15 cellular contexts compared by ENCODE assay signal in genomic region chr3:53820756-53821580, GRCh38. TPM values are rescaled to one million over a fixed set of nuclear protein-coding genes. Genes with fewer than 3 reads are reported as not detected.
DNase-seq lines count a peak whose midpoint lies in the region; ATAC-seq and TF ChIP-seq lines count a peak whose summit lies in the region.
"Had no signal": no experiment of that assay in that cellular context is flagged by ENCODE, and none has a peak within 500 bp of the region (broad histone marks: within the 10 kb centered on the region; RNA-seq: fewer than 3 reads in every experiment).

No MANE protein-coding gene starts in this region.

- H3K27me3 ChIP-seq in cardiac muscle cell (no peaks in the 10 kb centered on the region), right cardiac atrium (ENCODE audit: control insufficient read depth, insufficient read depth) (no peaks in the 10 kb centered on the region), gastrocnemius medialis (no peaks in the 10 kb centered on the region), upper lobe of right lung (no peaks in the 10 kb centered on the region)
- H3K27me3 ChIP-seq: MG63 had no signal

- no peak for ATAC-seq in right cardiac atrium
- ATAC-seq in left lobe of liver, result no peak
- peak; percentile 45 to 73 for ATAC-seq in gastrocnemius medialis
- ATAC-seq in upper lobe of right lung, result no peak
- ATAC-seq in HG02973 (IDR thresholded peaks at IDR 0.05; ENCODE audit: unreplicated experiment), result no peak
- ATAC-seq in HG03469 (IDR thresholded peaks at IDR 0.05; ENCODE audit: unreplicated experiment), result no peak

- in situ Hi-C loops in gastrocnemius medialis (cut with MboI; ENCODE audit: low sequenced_read_pairs in 4 of 4), result no loop called here

- 74% methylated on average over 21 of the region's 21 CpGs for WGBS in right cardiac atrium

- H3K4me1 ChIP-seq in cardiac muscle cell (ENCODE audit: low read depth), result no peaks in the 10 kb centered on the region
- peaks cover 2% of the 10 kb centered on the region for H3K4me1 ChIP-seq in right cardiac atrium (ENCODE audit: control insufficient read depth, insufficient read depth, low read length)
- peaks cover 14 to 19% of the 10 kb centered on the region in 2 donors for H3K4me1 ChIP-seq in gastrocnemius medialis
- no peaks in the 10 kb centered on the region for H3K4me1 ChIP-seq in upper lobe of right lung
- H3K4me1 ChIP-seq: A549 had no signal

- peak overlapping the region; percentile 73 for H3K27ac ChIP-seq in cardiac muscle cell
- no peak overlapping the region for H3K27ac ChIP-seq in right cardiac atrium (ENCODE audit: low read length)
- peak overlapping the region; percentile 52 to 76 (median 62) for H3K27ac ChIP-seq in gastrocnemius medialis
- no peak overlapping the region for H3K27ac ChIP-seq in upper lobe of right lung
- H3K27ac ChIP-seq: A549 had no signal

- H3K4me3 ChIP-seq in cardiac muscle cell, result no peak overlapping the region
- H3K4me3 ChIP-seq in right cardiac atrium (ENCODE audit: low read length), result no peak overlapping the region
- no peak overlapping the region for H3K4me3 ChIP-seq in gastrocnemius medialis
- no peak overlapping the region for H3K4me3 ChIP-seq in upper lobe of right lung
- H3K4me3 ChIP-seq: A549, MG63 had no signal

- H3K36me3 ChIP-seq in cardiac muscle cell (peaks cover 11% of the 10 kb centered on the region), gastrocnemius medialis (no peaks in the 10 kb centered on the region), upper lobe of right lung (peaks cover 17% of the 10 kb centered on the region)
- H3K36me3 ChIP-seq: MG63 had no signal

- TF ChIP-seq CTCF in cardiac muscle cell (IDR thresholded peaks at IDR 0.05; ENCODE audit: low read depth, low read length), result no peak
- TF ChIP-seq CTCF in gastrocnemius medialis (IDR thresholded peaks at IDR 0.05 in 4 of 5, conservative IDR thresholded peaks at IDR 0.05 in 1 of 5), result no peak
- TF ChIP-seq CTCF in upper lobe of right lung (IDR thresholded peaks at IDR 0.05), result no peak

- intact Hi-C loops in right cardiac atrium (cut with DNase I), result no loop called here
- intact Hi-C loops in gastrocnemius medialis (cut with DNase I; ENCODE audit: low total_unique reads), result no loop called here
- intact Hi-C loops in upper lobe of right lung (cut with DNase I), result no loop called here

- H3K9me3 ChIP-seq in cardiac muscle cell (ENCODE audit: low read depth) (no peaks in the 10 kb centered on the region), right cardiac atrium (ENCODE audit: control insufficient read depth, low read length) (no peaks in the 10 kb centered on the region), gastrocnemius medialis (no peaks in the 10 kb centered on the region), upper lobe of right lung (no peaks in the 10 kb centered on the region)
- H3K9me3 ChIP-seq: A549, MG63 had no signal

- no peak for TF ChIP-seq POLR2A in gastrocnemius medialis (IDR thresholded peaks at IDR 0.05)

- no peak for DNase-seq in cardiac muscle cell (ENCODE audit: low read depth in 1 of 2, low spot score in 1 of 2)
- no peak for DNase-seq in right cardiac atrium
- peak; percentile 40 for DNase-seq in left lobe of liver (ENCODE audit: low spot score)
- DNase-seq in gastrocnemius medialis, result peak in 1 of 2 donors; percentile 65
- peak; percentile 52 for DNase-seq in upper lobe of right lung
- no peak for DNase-seq in COLO668 (lab: John Stamatoyannopoulos, UW; ENCODE audit: unreplicated experiment)
- DNase-seq: DMS79, KG1, NCI-H1105 treated with DMSO at 0.1 percent for 48 hours, NCI-H446, NCI-H82 had no signal

RNA-seq across cellular contexts. Expression of gene CHDH, which starts 25.3 kb away (rescaled TPM):
- total RNA-seq in cardiac muscle cell (11.5 and 36.1 TPM in 2 replicates), right cardiac atrium (1 to 10 TPM; 4.6 to 8.2 (median 6.9) TPM), left lobe of liver (44.7 TPM), gastrocnemius medialis (1 to 10 TPM; 3.1 to 6.5 (median 3.6) TPM), upper lobe of right lung (10.9 TPM)
- polyA plus RNA-seq in cardiac muscle cell (12.8 and 23.3 TPM in 2 replicates), right cardiac atrium (2.2 TPM)

RNA-seq across cellular contexts. Expression of gene IL17RB, which starts 25.4 kb away (rescaled TPM):
- total RNA-seq in cardiac muscle cell, result 8.4 and 13.1 TPM in 2 replicates
- 11.5 and 15.9 TPM in 2 replicates for polyA plus RNA-seq in cardiac muscle cell
- total RNA-seq in right cardiac atrium, result 1 to 10 TPM; 1.4 to 2.9 (median 2.2) TPM
- 1.3 TPM for polyA plus RNA-seq in right cardiac atrium
- 23.2 TPM for total RNA-seq in left lobe of liver
- 1 to 10 TPM in 2 of 4 donors, under 1 TPM in 2; 0.41 to 1.4 (median 0.79) TPM for total RNA-seq in gastrocnemius medialis
- total RNA-seq in upper lobe of right lung, result 12.4 TPM

Comparison
In these comparisons a context has a peak if more than half of its experiments do, and no peak if none do; other contexts are left out.
1. H3K27ac ChIP-seq: peak in cardiac muscle cell (single experiment) and gastrocnemius medialis (4 of 4); none in right cardiac atrium (single experiment) and upper lobe of right lung (single experiment).
2. DNase-seq: peak in left lobe of liver (single experiment) and upper lobe of right lung (single experiment); none in cardiac muscle cell (0 of 2), right cardiac atrium (0 of 3) and COLO668 (single experiment).
3. ATAC-seq: peak in gastrocnemius medialis (2 of 2); none in right cardiac atrium (0 of 2), left lobe of liver (single experiment), upper lobe of right lung (single experiment), HG02973 (single experiment) and HG03469 (single experiment).